In the genomic region with DNA sequence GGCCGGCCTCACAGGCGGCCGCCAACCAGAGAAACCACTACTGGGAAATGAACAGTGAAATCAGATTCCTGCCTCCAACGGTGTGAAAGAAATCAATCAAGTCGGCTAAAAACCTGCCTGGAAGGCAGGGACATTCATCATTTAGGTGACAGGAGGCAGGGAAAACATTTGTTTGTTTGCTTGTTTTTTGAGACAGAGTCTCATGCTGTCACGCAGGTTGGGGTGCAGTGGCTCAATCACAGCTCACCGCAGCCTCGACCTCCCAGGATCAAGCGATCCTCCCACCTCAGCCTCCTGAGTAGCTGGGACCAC, we compare ENCODE assay signal across 31 cellular contexts. TPM values are rescaled to one million over a fixed set of nuclear protein-coding genes. Genes with fewer than 3 reads are reported as not detected.
"Had no signal": no experiment of that assay in that cellular context is flagged by ENCODE, and none has a peak within 500 bp of the region (broad histone marks: within the 10 kb centered on the region; RNA-seq: fewer than 3 reads in every experiment).

No MANE protein-coding gene starts in this region.

- H3K36me3 ChIP-seq: ascending aorta, breast epithelium, colonic mucosa, esophagus squamous epithelium had no signal

- H3K9me3 ChIP-seq: ascending aorta, breast epithelium, colonic mucosa, esophagus squamous epithelium, gastroesophageal sphincter had no signal

- H3K9me3 Mint-ChIP-seq: activated CD4-positive, alpha-beta memory T cell treated with anti-CD3 and anti-CD28 coated beads, Interleukin-2, amount 10 ng/mL, durations not matched to agents 7 days and 5 days; activated CD4-positive, alpha-beta T cell treated with anti-CD3 and anti-CD28 coated beads, Interleukin-2, amount 10 ng/mL, durations not matched to agents 7 days and 5 days; activated naive CD4-positive, alpha-beta T cell treated with anti-CD3 and anti-CD28 coated beads for 36 hours; activated naive CD4-positive, alpha-beta T cell treated with anti-CD3 and anti-CD28 coated beads, Interleukin-2, amount 50 U/mL, for 24 hours; activated naive CD8-positive, alpha-beta T cell treated with anti-CD3 and anti-CD28 coated beads for 36 hours; activated T-cell treated with anti-CD3 and anti-CD28 coated beads, Interleukin-2, amount 50 U/mL, for 4 hours; activated T-helper 2 cell treated with anti-CD3 and anti-CD28 coated beads, Interferon-gamma antibody, Interleukin-2, Interleukin-4, amounts not matched to agents 10 μg/mL and 5 μg/mL and 100 μg/mL, durations not matched to agents 14 hours and 24 hours and 36 hours; brain; WTC11 had no signal

- H3K27ac ChIP-seq: ascending aorta, breast epithelium, cardiac muscle cell, colonic mucosa, epithelial cell of prostate, esophagus squamous epithelium, gastroesophageal sphincter had no signal

- DNase-seq: activated CD4-positive, alpha-beta memory T cell treated with anti-CD3 and anti-CD28 coated beads, Interleukin-2, amount 10 ng/mL, durations not matched to agents 7 days and 5 days; activated CD4-positive, alpha-beta T cell treated with anti-CD3 and anti-CD28 coated beads for 1 hour; activated CD4-positive, alpha-beta T cell treated with anti-CD3 and anti-CD28 coated beads for 4 hours; activated CD4-positive, alpha-beta T cell treated with anti-CD3 and anti-CD28 coated beads, Interleukin-2, amount 10 ng/mL, durations not matched to agents 7 days and 5 days; activated CD4-positive, alpha-beta T cell treated with anti-CD3 and anti-CD28 coated beads, Interleukin-2, amount 50 U/mL, for 4 hours; activated CD8-positive, alpha-beta memory T cell treated with anti-CD3 and anti-CD28 coated beads, Interleukin-2, amount 50 U/mL, for 48 hours; activated effector memory CD4-positive, alpha-beta T cell treated with anti-CD3 and anti-CD28 coated beads, Interleukin-2, amount 50 U/mL, for 16 hours; activated naive CD4-positive, alpha-beta T cell treated with anti-CD3 and anti-CD28 coated beads for 36 hours; activated naive CD8-positive, alpha-beta T cell treated with anti-CD3 and anti-CD28 coated beads for 36 hours; activated T-cell treated with anti-CD3 and anti-CD28 coated beads for 4 hours; activated T-cell treated with anti-CD3 and anti-CD28 coated beads, Interleukin-2, amount 50 U/mL, for 4 hours; central memory CD4-positive, alpha-beta T cell; cerebellar nuclear complex; colonic mucosa; effector CD8-positive, alpha-beta T cell; esophagus squamous epithelium; foreskin melanocyte; head of caudate nucleus; hippocampal formation; T-helper 2 cell had no signal

- H3K4me3 Mint-ChIP-seq: activated CD4-positive, alpha-beta memory T cell treated with anti-CD3 and anti-CD28 coated beads, Interleukin-2, amount 10 ng/mL, durations not matched to agents 7 days and 5 days; activated CD4-positive, alpha-beta T cell treated with anti-CD3 and anti-CD28 coated beads, Interleukin-2, amount 10 ng/mL, durations not matched to agents 7 days and 5 days; activated naive CD4-positive, alpha-beta T cell treated with anti-CD3 and anti-CD28 coated beads for 36 hours; activated naive CD4-positive, alpha-beta T cell treated with anti-CD3 and anti-CD28 coated beads, Interleukin-2, amount 50 U/mL, for 24 hours; activated naive CD8-positive, alpha-beta T cell treated with anti-CD3 and anti-CD28 coated beads for 36 hours; activated T-cell treated with anti-CD3 and anti-CD28 coated beads, Interleukin-2, amount 50 U/mL, for 4 hours; brain; WTC11 had no signal

- H3K4me1 ChIP-seq: ascending aorta, breast epithelium, colonic mucosa, esophagus squamous epithelium had no signal

- H3K36me3 Mint-ChIP-seq: activated naive CD4-positive, alpha-beta T cell treated with anti-CD3 and anti-CD28 coated beads, Interleukin-2, amount 50 U/mL, for 24 hours; activated naive CD8-positive, alpha-beta T cell treated with anti-CD3 and anti-CD28 coated beads for 36 hours; WTC11 had no signal

- H3K27me3 ChIP-seq: ascending aorta, breast epithelium, cardiac muscle cell, colonic mucosa had no signal

- H3K4me3 ChIP-seq: ascending aorta, breast epithelium, cardiac muscle cell, colonic mucosa, esophagus squamous epithelium, gastroesophageal sphincter had no signal

- H3K27ac Mint-ChIP-seq: activated CD4-positive, alpha-beta memory T cell treated with anti-CD3 and anti-CD28 coated beads, Interleukin-2, amount 10 ng/mL, durations not matched to agents 7 days and 5 days; activated CD4-positive, alpha-beta T cell treated with anti-CD3 and anti-CD28 coated beads, Interleukin-2, amount 10 ng/mL, durations not matched to agents 7 days and 5 days; activated naive CD4-positive, alpha-beta T cell treated with anti-CD3 and anti-CD28 coated beads for 36 hours; activated naive CD4-positive, alpha-beta T cell treated with anti-CD3 and anti-CD28 coated beads, Interleukin-2, amount 50 U/mL, for 24 hours; activated naive CD8-positive, alpha-beta T cell treated with anti-CD3 and anti-CD28 coated beads for 36 hours; activated T-helper 2 cell treated with anti-CD3 and anti-CD28 coated beads, Interferon-gamma antibody, Interleukin-2, Interleukin-4, amounts not matched to agents 10 μg/mL and 5 μg/mL and 100 μg/mL, durations not matched to agents 14 hours and 24 hours and 36 hours had no signal

RNA-seq across cellular contexts. Expression of a gene that starts 55.9 kb away (rescaled TPM):
- total RNA-seq: activated CD4-positive, alpha-beta memory T cell treated with anti-CD3 and anti-CD28 coated beads, Interleukin-2, amount 10 ng/mL, durations not matched to agents 7 days and 5 days; activated naive CD4-positive, alpha-beta T cell treated with anti-CD3 and anti-CD28 coated beads for 36 hours; activated T-helper 2 cell treated with anti-CD3 and anti-CD28 coated beads, Interferon-gamma antibody, Interleukin-2, Interleukin-4, amounts not matched to agents 10 μg/mL and 5 μg/mL and 100 μg/mL, durations not matched to agents 14 hours and 24 hours and 36 hours; ascending aorta; fibroblast of villous mesenchyme; glomerular endothelial cell had no signal
